In genomic region chr19:55383279-55383788, GRCh38 we compare ENCODE assay signal across 9 cellular contexts. TPM values are rescaled to one million over a fixed set of nuclear protein-coding genes. Genes with fewer than 3 reads are reported as not detected.
DNase-seq lines count a peak whose midpoint lies in the region; ATAC-seq and TF ChIP-seq lines count a peak whose summit lies in the region.
"Had no signal": no experiment of that assay in that cellular context is flagged by ENCODE, and none has a peak within 500 bp of the region (broad histone marks: within the 10 kb centered on the region; RNA-seq: fewer than 3 reads in every experiment).

No MANE protein-coding gene starts in this region.

- no peak for ATAC-seq in stimulated activated naive B cell treated with anti-CD40 and anti-IgM and Interleukin-4, amounts not matched to agents 10 μg/mL and 1 μg/mL and 100 μg/mL, for 72 hours (replicated peaks)
- no peak for ATAC-seq in HG02763 (IDR thresholded peaks at IDR 0.05; ENCODE audit: unreplicated experiment)

- H3K27me3 Mint-ChIP-seq in T-helper 2 cell treated with Interferon-gamma antibody and Interleukin-4, amounts not matched to agents 5 μg/mL and 100 μg/mL, for 36 hours (ENCODE audit: low read depth): no peaks in the 10 kb centered on the region
- no peaks in the 10 kb centered on the region for H3K27me3 Mint-ChIP-seq in stimulated activated naive B cell treated with anti-CD40 and anti-IgM and Interleukin-4, amounts not matched to agents 10 μg/mL and 1 μg/mL and 100 μg/mL, for 72 hours

- peak; percentile 48 for DNase-seq in NCI-H1105 treated with DMSO at 0.1 percent for 48 hours (lab: John Stamatoyannopoulos, UW)
- DNase-seq in NCI-H1105 (lab: John Stamatoyannopoulos, UW): no peak
- no peak for DNase-seq in T-helper 2 cell treated with Interferon-gamma antibody and Interleukin-4, amounts not matched to agents 5 μg/mL and 100 μg/mL, for 36 hours (ENCODE audit: low spot score)
- DNase-seq in fibroblast of villous mesenchyme (ENCODE audit: low read depth): no peak
- no peak for DNase-seq in stimulated activated naive B cell treated with anti-CD40 and anti-IgM and Interleukin-4, amounts not matched to agents 10 μg/mL and 1 μg/mL and 100 μg/mL, for 72 hours
- no peak for DNase-seq in foreskin melanocyte
- DNase-seq in SKM-1 (lab: John Stamatoyannopoulos, UW; ENCODE audit: unreplicated experiment): no peak

- H3K9me3 Mint-ChIP-seq in T-helper 2 cell treated with Interferon-gamma antibody and Interleukin-4, amounts not matched to agents 5 μg/mL and 100 μg/mL, for 36 hours: no peaks in the 10 kb centered on the region
- H3K9me3 Mint-ChIP-seq in stimulated activated naive B cell treated with anti-CD40 and anti-IgM and Interleukin-4, amounts not matched to agents 10 μg/mL and 1 μg/mL and 100 μg/mL, for 72 hours: no peaks in the 10 kb centered on the region

- H3K27ac Mint-ChIP-seq in T-helper 2 cell treated with Interferon-gamma antibody and Interleukin-4, amounts not matched to agents 5 μg/mL and 100 μg/mL, for 36 hours: peak overlapping the region; percentile 92
- peak overlapping the region; percentile 91 for H3K27ac Mint-ChIP-seq in stimulated activated naive B cell treated with anti-CD40 and anti-IgM and Interleukin-4, amounts not matched to agents 10 μg/mL and 1 μg/mL and 100 μg/mL, for 72 hours

- peak overlapping the region; percentile 90 for H3K4me3 Mint-ChIP-seq in T-helper 2 cell treated with Interferon-gamma antibody and Interleukin-4, amounts not matched to agents 5 μg/mL and 100 μg/mL, for 36 hours
- peak overlapping the region; percentile 91 to 92 for H3K4me3 Mint-ChIP-seq in stimulated activated naive B cell treated with anti-CD40 and anti-IgM and Interleukin-4, amounts not matched to agents 10 μg/mL and 1 μg/mL and 100 μg/mL, for 72 hours

- peak overlapping the region; percentile 40 for H3K4me3 ChIP-seq in fibroblast of villous mesenchyme (ENCODE audit: low read depth, low read length)

- TF ChIP-seq CTCF in fibroblast of villous mesenchyme (IDR thresholded peaks at IDR 0.05; ENCODE audit: insufficient read depth, low read depth, low read length): no peak

- peaks cover 33% of the 10 kb centered on the region for H3K4me1 Mint-ChIP-seq in T-helper 2 cell treated with Interferon-gamma antibody and Interleukin-4, amounts not matched to agents 5 μg/mL and 100 μg/mL, for 36 hours (ENCODE audit: low read depth)
- H3K4me1 Mint-ChIP-seq in stimulated activated naive B cell treated with anti-CD40 and anti-IgM and Interleukin-4, amounts not matched to agents 10 μg/mL and 1 μg/mL and 100 μg/mL, for 72 hours: peaks cover 33 to 48% of the 10 kb centered on the region in 2 donors

- H3K36me3 Mint-ChIP-seq in T-helper 2 cell treated with Interferon-gamma antibody and Interleukin-4, amounts not matched to agents 5 μg/mL and 100 μg/mL, for 36 hours (ENCODE audit: low read depth): peaks cover 39% of the 10 kb centered on the region
- H3K36me3 Mint-ChIP-seq in stimulated activated naive B cell treated with anti-CD40 and anti-IgM and Interleukin-4, amounts not matched to agents 10 μg/mL and 1 μg/mL and 100 μg/mL, for 72 hours: peaks cover 26 to 40% of the 10 kb centered on the region in 2 donors

RNA-seq across cellular contexts. Expression of gene TMEM238, which starts 0.8 kb away (rescaled TPM):
- not detected in 2 replicates for total RNA-seq in fibroblast of villous mesenchyme

RNA-seq across cellular contexts. Expression of gene RPL28, which starts 2.4 kb away (rescaled TPM):
- total RNA-seq in fibroblast of villous mesenchyme: 124 and 164 TPM in 2 replicates

RNA-seq across cellular contexts. Expression of gene TMEM190, which starts 6.7 kb away (rescaled TPM):
- total RNA-seq in fibroblast of villous mesenchyme: not detected in 2 replicates
- total RNA-seq: activated CD8-positive, alpha-beta memory T cell treated with anti-CD3 and anti-CD28 coated beads for 36 hours had no signal

RNA-seq across cellular contexts. Expression of gene IL11, which starts 13.1 kb away (rescaled TPM):
- total RNA-seq in fibroblast of villous mesenchyme: 3.0 and 5.2 TPM in 2 replicates

RNA-seq across cellular contexts. Expression of gene GARIN5B, which starts 20.3 kb away (rescaled TPM):
- not detected in 2 replicates for total RNA-seq in fibroblast of villous mesenchyme
- total RNA-seq: activated CD8-positive, alpha-beta memory T cell treated with anti-CD3 and anti-CD28 coated beads for 36 hours had no signal
